22 cellular contexts compared by ENCODE assay signal in genomic region chr22:46902436-46902835, GRCh38.
A peak's percentile ranks its signal among the peaks of the same experiment; 100 is the strongest.
DNase-seq lines count a peak whose midpoint lies in the region; ATAC-seq and TF ChIP-seq lines count a peak whose summit lies in the region.
"Had no signal": no experiment of that assay in that cellular context is flagged by ENCODE, and none has a peak within 500 bp of the region (broad histone marks: within the 10 kb centered on the region; RNA-seq: fewer than 3 reads in every experiment).

No MANE protein-coding gene starts in this region.

- H2AK5ac ChIP-seq in mesendoderm (ENCODE audit: low read length) = no peak overlapping the region

- no peak overlapping the region for H3K4me3 ChIP-seq in mesendoderm (ENCODE audit: low read length)
- no peak overlapping the region for H3K4me3 ChIP-seq in upper lobe of right lung
- H3K4me3 ChIP-seq in SJCRH30 = no peak overlapping the region
- H3K4me3 ChIP-seq: MG63 had no signal

- no peaks in the 10 kb centered on the region for H3K36me3 ChIP-seq in mesendoderm (ENCODE audit: control insufficient read depth, insufficient read depth, low read length)
- no peaks in the 10 kb centered on the region for H3K36me3 ChIP-seq in upper lobe of right lung
- no peaks in the 10 kb centered on the region for H3K36me3 ChIP-seq in SJCRH30
- H3K36me3 ChIP-seq: BE2C, MG63 had no signal

- H3K4me2 ChIP-seq in mesendoderm (ENCODE audit: low read length) = no peak overlapping the region

- peaks cover 6% of the 10 kb centered on the region for H3K36me3 Mint-ChIP-seq in T-helper 17 cell (ENCODE audit: low read depth)

- no peak overlapping the region for H4K8ac ChIP-seq in mesendoderm (ENCODE audit: low read depth, low read length)

- H3K9me3 ChIP-seq in T-helper 17 cell (ENCODE audit: control insufficient read depth, low read length, poor library complexity, severe bottlenecking) = no peaks in the 10 kb centered on the region
- H3K9me3 ChIP-seq in upper lobe of right lung = no peaks in the 10 kb centered on the region
- H3K9me3 ChIP-seq in SJCRH30 (replicated peaks) = no peaks in the 10 kb centered on the region
- H3K9me3 ChIP-seq: BE2C, MG63 had no signal

- no peak overlapping the region for H3K4ac ChIP-seq in mesendoderm (ENCODE audit: low read depth, low read length)

- DNase-seq in left cardiac atrium (no peak), left ventricle myocardium superior (no peak), T-helper 17 cell (no peak), mesendoderm (peak; percentile 52), upper lobe of right lung (peak; percentile 26), SJCRH30 (no peak), NCI-H1092 (lab: John Stamatoyannopoulos, UW) (no peak)
- DNase-seq: BE2C; CD4-positive, alpha-beta memory T cell; DMS153; GF-D8; Kasumi-1; MG63; NCI-H1092 treated with DMSO at 0.1 percent for 48 hours; NCI-H2081 treated with DMSO at 0.1 percent for 48 hours; NCI-H226; NCI-H524 treated with DMSO at 0.1 percent for 48 hours; PC-3; RPMI8226; SHP77 treated with DMSO at 0.1 percent for 48 hours had no signal

- peaks cover 3% of the 10 kb centered on the region for H3K79me1 ChIP-seq in mesendoderm (ENCODE audit: low read length)

- H3K4me1 Mint-ChIP-seq in T-helper 17 cell = peaks cover 23% of the 10 kb centered on the region

- H3K4me3 Mint-ChIP-seq in T-helper 17 cell = no peak overlapping the region
- H3K4me3 Mint-ChIP-seq: CD4-positive, alpha-beta memory T cell had no signal

- no peak overlapping the region for H4K5ac ChIP-seq in mesendoderm (ENCODE audit: low read length)

- peak overlapping the region; percentile 45 for H2BK5ac ChIP-seq in mesendoderm (ENCODE audit: low read length)

- no peaks in the 10 kb centered on the region for H3K27me3 Mint-ChIP-seq in T-helper 17 cell
- H3K27me3 Mint-ChIP-seq: CD4-positive, alpha-beta memory T cell had no signal

- H2BK120ac ChIP-seq in mesendoderm (ENCODE audit: low read depth, low read length) = no peak overlapping the region

- H3K79me2 ChIP-seq in mesendoderm (ENCODE audit: control insufficient read depth, insufficient read depth, low read length) = no peaks in the 10 kb centered on the region

- TF ChIP-seq CTCF in upper lobe of right lung (IDR thresholded peaks at IDR 0.05) = no peak

- H3K27ac ChIP-seq in mesendoderm (ENCODE audit: low read depth, low read length) (no peak overlapping the region), upper lobe of right lung (no peak overlapping the region), SJCRH30 (no peak overlapping the region)

- H3K27me3 ChIP-seq in mesendoderm (ENCODE audit: insufficient read depth, low read length, poor library complexity) = no peaks in the 10 kb centered on the region
- H3K27me3 ChIP-seq in upper lobe of right lung = no peaks in the 10 kb centered on the region
- no peaks in the 10 kb centered on the region for H3K27me3 ChIP-seq in SJCRH30
- H3K27me3 ChIP-seq: BE2C, MG63 had no signal

- WGBS in mesendoderm (ENCODE audit: extremely low coverage, insufficient coverage, low lambda C conversion rate) = no CpG with 5 or more reads among the region's 14 CpGs

- no peak overlapping the region for H3K23ac ChIP-seq in mesendoderm (ENCODE audit: low read length)

- intact Hi-C loops in left cardiac atrium (cut with DNase I) (no loop called here), left ventricle myocardium superior (cut with micrococcal nuclease) (no loop called here), upper lobe of right lung (cut with DNase I) (no loop called here)

- no peak overlapping the region for H3K56ac ChIP-seq in mesendoderm (ENCODE audit: low read length)

- H3K18ac ChIP-seq in mesendoderm (ENCODE audit: low read length) = no peak overlapping the region

- no peak overlapping the region for H2BK15ac ChIP-seq in mesendoderm (replicated peaks; ENCODE audit: low read depth)

- peak; percentile 75 to 77 for ATAC-seq in left cardiac atrium
- ATAC-seq in left ventricle myocardium superior = no peak
- ATAC-seq in T-helper 17 cell = no peak
- no peak for ATAC-seq in upper lobe of right lung
- no peak for ATAC-seq in HG02840 (IDR thresholded peaks at IDR 0.05; ENCODE audit: low FRiP score, unreplicated experiment)
- ATAC-seq: HCT116, PC-3 had no signal

- H3K9ac ChIP-seq in mesendoderm (ENCODE audit: low read length) = no peak overlapping the region

- peak overlapping the region; percentile 49 for H3K27ac Mint-ChIP-seq in T-helper 17 cell
- H3K27ac Mint-ChIP-seq: CD4-positive, alpha-beta memory T cell had no signal

- peaks cover 8% of the 10 kb centered on the region for H3K4me1 ChIP-seq in mesendoderm (ENCODE audit: control insufficient read depth, low read depth, low read length)
- H3K4me1 ChIP-seq in upper lobe of right lung = no peaks in the 10 kb centered on the region
- H3K4me1 ChIP-seq in SJCRH30 = no peaks in the 10 kb centered on the region
- H3K4me1 ChIP-seq: BE2C had no signal

Comparison
In these comparisons a context has a peak if more than half of its experiments do, and no peak if none do; other contexts are left out.
1. ATAC-seq: peak in left cardiac atrium (2 of 2); none in left ventricle myocardium superior (single experiment), T-helper 17 cell (single experiment), upper lobe of right lung (single experiment) and HG02840 (single experiment).
2. DNase-seq: peak in mesendoderm (single experiment) and upper lobe of right lung (single experiment); none in left cardiac atrium (single experiment), left ventricle myocardium superior (single experiment), T-helper 17 cell (0 of 3), SJCRH30 (0 of 2) and NCI-H1092 (single experiment).